In the genomic region with DNA sequence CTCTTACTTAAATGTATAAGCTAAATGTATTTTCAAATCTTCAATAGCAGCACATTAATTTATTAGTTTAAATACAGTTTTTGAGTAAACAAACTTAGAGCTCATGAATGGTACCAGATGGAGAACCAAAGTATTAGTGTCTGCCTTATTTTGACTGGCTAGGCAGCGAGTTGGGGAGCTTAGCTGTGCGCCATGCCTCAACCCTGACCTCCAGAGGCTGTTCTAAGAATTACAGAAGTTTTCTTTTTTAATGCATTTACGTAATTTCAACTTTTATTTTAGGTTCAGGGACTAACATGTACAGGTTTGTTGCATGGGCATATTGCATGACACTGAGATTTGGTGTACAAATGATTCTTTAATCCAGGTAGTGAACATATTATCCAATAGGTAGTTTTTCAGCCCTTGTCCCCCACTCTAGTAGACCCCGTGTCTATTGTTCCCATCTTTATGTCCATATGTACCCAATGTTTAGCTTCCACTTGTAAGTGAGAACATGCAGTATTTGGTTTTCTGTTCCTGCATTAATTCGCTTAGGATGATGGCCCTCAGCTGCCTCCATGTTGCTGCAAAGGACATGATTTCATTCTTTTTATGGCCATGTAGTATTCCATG, we compare ENCODE assay signal across 9 cellular contexts.
DNase-seq lines count a peak whose midpoint lies in the region; ATAC-seq and TF ChIP-seq lines count a peak whose summit lies in the region.
"Had no signal": no experiment of that assay in that cellular context is flagged by ENCODE, and none has a peak within 500 bp of the region (broad histone marks: within the 10 kb centered on the region; RNA-seq: fewer than 3 reads in every experiment).

No MANE protein-coding gene starts in this region.

- ATAC-seq in GM19463 (IDR thresholded peaks at IDR 0.05; ENCODE audit: unreplicated experiment): peak; percentile 93
- peak; percentile 95 for ATAC-seq in HG03442 (IDR thresholded peaks at IDR 0.05; ENCODE audit: unreplicated experiment)
- peak; percentile 58; the same call in 1 of the 3 replicates for ATAC-seq in RWPE2 (ENCODE audit: low read depth)
- ATAC-seq in upper lobe of left lung (ENCODE audit: low FRiP score in 2 of 2): peak in 1 of 2 donors; percentile 67
- ATAC-seq: activated T-cell treated with anti-CD3 and anti-CD28 coated beads, Interleukin-2, amount 50 U/mL, for 72 hours had no signal

- no peak overlapping the region for H3K4me3 ChIP-seq in GM06990 (replicated peaks; ENCODE audit: low read depth, low read length)
- no peak overlapping the region for H3K4me3 ChIP-seq in RWPE2 (ENCODE audit: severe bottlenecking)
- no peak overlapping the region for H3K4me3 ChIP-seq in upper lobe of left lung

- no peak overlapping the region for H3K27ac ChIP-seq in RWPE2 (ENCODE audit: poor library complexity, severe bottlenecking)
- H3K27ac ChIP-seq in upper lobe of left lung: no peak overlapping the region

- H3K27me3 ChIP-seq in GM06990 (replicated peaks; ENCODE audit: control insufficient read depth, insufficient read depth, low read length): no peaks in the 10 kb centered on the region
- H3K27me3 ChIP-seq in RWPE2 (ENCODE audit: insufficient read depth, poor library complexity, severe bottlenecking): no peaks in the 10 kb centered on the region
- no peaks in the 10 kb centered on the region for H3K27me3 ChIP-seq in upper lobe of left lung

- H3K36me3 ChIP-seq in GM06990 (ENCODE audit: control insufficient read depth, insufficient read depth, low read length) (no peaks in the 10 kb centered on the region), RWPE2 (ENCODE audit: low read depth) (no peaks in the 10 kb centered on the region), upper lobe of left lung (no peaks in the 10 kb centered on the region)

- TF ChIP-seq POLR2A in upper lobe of left lung (IDR thresholded peaks at IDR 0.05): no peak

- H3K9me3 ChIP-seq in RWPE2 (ENCODE audit: severe bottlenecking) (no peaks in the 10 kb centered on the region), upper lobe of left lung (no peaks in the 10 kb centered on the region)

- DNase-seq in GM06990 (ENCODE audit: extremely low read depth, insufficient read length) (no peak), RWPE2 (ENCODE audit: low spot score) (no peak), glomerular visceral epithelial cell (ENCODE audit: extremely low spot score) (peak; percentile 43), upper lobe of left lung (no peak), NCI-H345 treated with DMSO at 0.1 percent for 48 hours (lab: John Stamatoyannopoulos, UW; ENCODE audit: unreplicated experiment) (no peak)
- DNase-seq in activated effector memory CD4-positive, alpha-beta T cell treated with anti-CD3 and anti-CD28 coated beads, Interleukin-2, amount 50 U/mL, for 16 hours: no peak

- H3K4me1 ChIP-seq in RWPE2 (ENCODE audit: insufficient read depth, poor library complexity, severe bottlenecking): no peaks in the 10 kb centered on the region
- no peaks in the 10 kb centered on the region for H3K4me1 ChIP-seq in upper lobe of left lung

- TF ChIP-seq EP300 in upper lobe of left lung (IDR thresholded peaks at IDR 0.05): no peak

- 46 to 47% methylated on average over 5 of the region's 5 CpGs for WGBS in upper lobe of left lung, 2 donors

- TF ChIP-seq CTCF in GM06990 (IDR thresholded peaks at IDR 0.05; ENCODE audit: insufficient read depth, low read length, poor library complexity, severe bottlenecking): peak; percentile 72
- peak; percentile 93 for TF ChIP-seq CTCF in RWPE2 (IDR thresholded peaks at IDR 0.05; ENCODE audit: poor library complexity, severe bottlenecking)
- TF ChIP-seq CTCF in upper lobe of left lung (IDR thresholded peaks at IDR 0.05): peak in 5 of 6 experiments; percentile 24 to 37 (median 35)

Comparison
In these comparisons a context has a peak if more than half of its experiments do, and no peak if none do; other contexts are left out.
1. CTCF ChIP-seq: peak in every context shown above with its lines; median percentile 93 in RWPE2; 72 in GM06990; 35 in upper lobe of left lung.